Comparison of ENCODE assay signal across 2 cellular contexts in the genomic region with DNA sequence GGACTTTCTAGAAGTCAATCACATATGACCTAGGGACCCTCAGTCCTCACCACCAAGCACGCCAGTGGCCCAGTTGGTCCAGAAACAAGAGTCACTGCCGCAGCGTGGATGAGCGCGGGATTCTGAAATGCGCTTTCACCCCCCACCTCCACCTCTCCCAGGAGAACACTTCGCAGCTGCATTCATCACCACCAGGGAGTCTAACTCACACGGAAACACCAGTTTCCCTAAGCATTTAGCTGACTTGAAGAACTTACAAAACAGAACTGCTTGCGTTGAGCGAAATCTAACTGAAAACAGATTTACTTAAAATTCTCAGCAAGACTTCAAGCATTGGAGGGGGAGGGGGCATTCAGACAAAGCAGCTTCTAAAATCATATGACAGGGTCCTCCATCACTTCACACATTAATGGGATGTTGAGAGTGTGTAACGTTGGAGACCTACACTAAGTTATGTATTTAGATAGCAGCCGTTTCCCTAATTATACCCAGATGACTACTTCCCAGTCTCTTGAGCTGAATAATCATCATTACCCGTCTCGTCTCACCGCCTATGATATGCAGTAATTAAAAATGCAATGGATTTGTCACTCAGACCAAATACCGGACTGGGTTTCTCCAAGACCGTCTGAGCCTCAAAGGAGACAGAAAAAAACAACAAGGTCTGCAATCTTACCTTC.
TF ChIP-seq lines count a peak whose summit lies in the region.

No MANE protein-coding gene starts in this region.

TF ChIP-seq in liver, 16 proteins besides CTCF, POLR2A, EP300 and RAD21:
- no peak for TF ChIP-seq JUND (IDR thresholded peaks at IDR 0.05)
- no peak for TF ChIP-seq SP1 (IDR thresholded peaks at IDR 0.05)
- TF ChIP-seq YY1 (IDR thresholded peaks at IDR 0.05) = no peak
- no peak for TF ChIP-seq RXRA (IDR thresholded peaks at IDR 0.05)
- TF ChIP-seq FOXA2 (IDR thresholded peaks at IDR 0.05) = no peak
- TF ChIP-seq, protein P1, sequence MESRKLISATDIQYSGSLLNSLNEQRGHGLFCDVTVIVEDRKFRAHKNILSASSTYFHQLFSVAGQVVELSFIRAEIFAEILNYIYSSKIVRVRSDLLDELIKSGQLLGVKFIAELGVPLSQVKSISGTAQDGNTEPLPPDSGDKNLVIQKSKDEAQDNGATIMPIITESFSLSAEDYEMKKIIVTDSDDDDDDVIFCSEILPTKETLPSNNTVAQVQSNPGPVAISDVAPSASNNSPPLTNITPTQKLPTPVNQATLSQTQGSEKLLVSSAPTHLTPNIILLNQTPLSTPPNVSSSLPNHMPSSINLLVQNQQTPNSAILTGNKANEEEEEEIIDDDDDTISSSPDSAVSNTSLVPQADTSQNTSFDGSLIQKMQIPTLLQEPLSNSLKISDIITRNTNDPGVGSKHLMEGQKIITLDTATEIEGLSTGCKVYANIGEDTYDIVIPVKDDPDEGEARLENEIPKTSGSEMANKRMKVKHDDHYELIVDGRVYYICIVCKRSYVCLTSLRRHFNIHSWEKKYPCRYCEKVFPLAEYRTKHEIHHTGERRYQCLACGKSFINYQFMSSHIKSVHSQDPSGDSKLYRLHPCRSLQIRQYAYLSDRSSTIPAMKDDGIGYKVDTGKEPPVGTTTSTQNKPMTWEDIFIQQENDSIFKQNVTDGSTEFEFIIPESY (IDR thresholded peaks at IDR 0.05) = no peak
- no peak for TF ChIP-seq HNF4G (IDR thresholded peaks at IDR 0.05)
- TF ChIP-seq HNF4A (conservative IDR thresholded peaks at IDR 0.05) = no peak
- TF ChIP-seq, protein P2, sequence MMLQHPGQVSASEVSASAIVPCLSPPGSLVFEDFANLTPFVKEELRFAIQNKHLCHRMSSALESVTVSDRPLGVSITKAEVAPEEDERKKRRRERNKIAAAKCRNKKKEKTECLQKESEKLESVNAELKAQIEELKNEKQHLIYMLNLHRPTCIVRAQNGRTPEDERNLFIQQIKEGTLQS (IDR thresholded peaks at IDR 0.05) = no peak
- no peak for TF ChIP-seq GABPA (IDR thresholded peaks at IDR 0.05 in 1 of 2, conservative IDR thresholded peaks at IDR 0.05 in 1 of 2)

TF ChIP-seq in HepG2, 621 proteins besides CTCF, POLR2A, EP300 and RAD21:
- TF ChIP-seq RFX5 (IDR thresholded peaks at IDR 0.05; ENCODE audit: low read depth, low read length) = no peak
- TF ChIP-seq ZNF672 (CRISPR knock-in tag; IDR thresholded peaks at IDR 0.05) = no peak
- TF ChIP-seq, protein P3, sequence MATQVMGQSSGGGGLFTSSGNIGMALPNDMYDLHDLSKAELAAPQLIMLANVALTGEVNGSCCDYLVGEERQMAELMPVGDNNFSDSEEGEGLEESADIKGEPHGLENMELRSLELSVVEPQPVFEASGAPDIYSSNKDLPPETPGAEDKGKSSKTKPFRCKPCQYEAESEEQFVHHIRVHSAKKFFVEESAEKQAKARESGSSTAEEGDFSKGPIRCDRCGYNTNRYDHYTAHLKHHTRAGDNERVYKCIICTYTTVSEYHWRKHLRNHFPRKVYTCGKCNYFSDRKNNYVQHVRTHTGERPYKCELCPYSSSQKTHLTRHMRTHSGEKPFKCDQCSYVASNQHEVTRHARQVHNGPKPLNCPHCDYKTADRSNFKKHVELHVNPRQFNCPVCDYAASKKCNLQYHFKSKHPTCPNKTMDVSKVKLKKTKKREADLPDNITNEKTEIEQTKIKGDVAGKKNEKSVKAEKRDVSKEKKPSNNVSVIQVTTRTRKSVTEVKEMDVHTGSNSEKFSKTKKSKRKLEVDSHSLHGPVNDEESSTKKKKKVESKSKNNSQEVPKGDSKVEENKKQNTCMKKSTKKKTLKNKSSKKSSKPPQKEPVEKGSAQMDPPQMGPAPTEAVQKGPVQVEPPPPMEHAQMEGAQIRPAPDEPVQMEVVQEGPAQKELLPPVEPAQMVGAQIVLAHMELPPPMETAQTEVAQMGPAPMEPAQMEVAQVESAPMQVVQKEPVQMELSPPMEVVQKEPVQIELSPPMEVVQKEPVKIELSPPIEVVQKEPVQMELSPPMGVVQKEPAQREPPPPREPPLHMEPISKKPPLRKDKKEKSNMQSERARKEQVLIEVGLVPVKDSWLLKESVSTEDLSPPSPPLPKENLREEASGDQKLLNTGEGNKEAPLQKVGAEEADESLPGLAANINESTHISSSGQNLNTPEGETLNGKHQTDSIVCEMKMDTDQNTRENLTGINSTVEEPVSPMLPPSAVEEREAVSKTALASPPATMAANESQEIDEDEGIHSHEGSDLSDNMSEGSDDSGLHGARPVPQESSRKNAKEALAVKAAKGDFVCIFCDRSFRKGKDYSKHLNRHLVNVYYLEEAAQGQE (IDR thresholded peaks at IDR 0.05; ENCODE audit: borderline replicate concordance in 1 of 2, low read depth in 1 of 2, low read length in 2 of 2) = no peak
- TF ChIP-seq REXO4 (CRISPR knock-in tag; IDR thresholded peaks at IDR 0.05; ENCODE audit: borderline replicate concordance) = no peak
- TF ChIP-seq, protein P4, sequence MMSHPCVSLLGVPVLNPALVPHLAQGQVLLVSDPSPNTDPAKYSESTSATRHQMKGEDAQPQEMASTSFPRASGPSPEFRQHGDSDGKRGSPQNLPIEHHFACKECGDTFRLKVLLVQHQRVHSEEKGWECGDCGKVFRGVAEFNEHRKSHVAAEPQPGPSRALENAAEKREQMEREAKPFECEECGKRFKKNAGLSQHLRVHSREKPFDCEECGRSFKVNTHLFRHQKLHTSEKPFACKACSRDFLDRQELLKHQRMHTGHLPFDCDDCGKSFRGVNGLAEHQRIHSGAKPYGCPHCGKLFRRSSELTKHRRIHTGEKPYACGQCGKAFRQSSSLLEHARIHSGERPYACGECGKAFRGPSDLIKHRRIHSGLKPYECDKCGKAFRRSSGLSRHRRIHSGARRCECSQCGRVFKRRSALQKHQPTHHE (CRISPR knock-in tag; IDR thresholded peaks at IDR 0.05; ENCODE audit: borderline replicate concordance) = no peak
TF ChIP-seq in HepG2: peak in this region for 0.
